In the genomic region with DNA sequence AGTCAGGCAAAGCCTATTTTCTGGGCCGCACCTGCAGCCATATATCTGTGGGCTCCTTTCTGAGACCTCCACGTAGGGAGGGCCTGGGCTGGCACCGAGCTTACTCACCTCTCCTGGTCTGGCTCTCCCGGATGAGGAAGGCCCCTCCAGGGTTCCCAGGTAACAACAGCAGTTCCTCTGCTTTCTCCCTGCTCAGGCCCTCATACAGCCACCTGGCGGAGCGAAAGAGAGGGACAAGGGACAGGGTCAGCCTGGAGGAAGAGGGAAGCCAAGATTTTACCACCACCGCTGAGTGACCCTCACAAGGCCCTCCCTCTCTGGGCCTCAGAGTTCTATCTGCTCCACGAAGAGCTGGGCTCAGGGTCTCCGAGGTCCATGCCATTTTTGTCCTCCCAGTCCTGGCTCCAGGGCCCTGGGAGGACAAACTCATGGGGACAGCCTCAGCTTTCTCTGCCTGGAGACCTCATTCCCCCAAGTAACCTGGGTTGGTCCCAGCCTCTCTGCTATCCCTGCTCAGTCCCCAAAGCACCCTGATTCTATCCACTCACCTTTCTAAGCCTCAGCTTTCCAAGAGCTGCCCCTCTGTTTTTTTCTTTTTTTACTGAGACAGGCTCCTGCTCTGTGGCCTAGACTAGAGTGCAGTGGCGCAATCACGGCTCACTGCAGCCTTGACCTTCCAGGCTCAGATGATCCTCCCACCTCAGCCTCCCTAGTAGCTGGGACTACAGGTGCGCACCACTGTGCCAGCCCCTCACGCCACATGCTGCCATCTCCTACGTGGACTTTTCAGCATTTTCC, we compare ENCODE assay signal across 21 cellular contexts. TPM values are rescaled to one million over a fixed set of nuclear protein-coding genes. Genes with fewer than 3 reads are reported as not detected.
DNase-seq lines count a peak whose midpoint lies in the region; ATAC-seq, FAIRE-seq and TF ChIP-seq lines count a peak whose summit lies in the region.
"Had no signal": no experiment of that assay in that cellular context is flagged by ENCODE, and none has a peak within 500 bp of the region (broad histone marks: within the 10 kb centered on the region; RNA-seq: fewer than 3 reads in every experiment).

No MANE protein-coding gene starts in this region.

- H3K27me3 Mint-ChIP-seq in naive thymus-derived CD4-positive, alpha-beta T cell: no peaks in the 10 kb centered on the region
- H3K27me3 Mint-ChIP-seq in glutamatergic neuron (ENCODE audit: unreplicated experiment): peaks cover 2% of the 10 kb centered on the region

- peak overlapping the region; percentile 55 to 98 (median 94) for H3K27ac Mint-ChIP-seq in naive thymus-derived CD4-positive, alpha-beta T cell
- no peak overlapping the region for H3K27ac Mint-ChIP-seq in glutamatergic neuron (ENCODE audit: unreplicated experiment)

- TF ChIP-seq POLR2A in NB4 (IDR thresholded peaks at IDR 0.05; ENCODE audit: extremely low read depth, insufficient read length) (no peak), K562 (conservative IDR thresholded peaks at IDR 0.05) (no peak)

- no peaks in the 10 kb centered on the region; a peak in 1 of 5 replicates for H3K27me3 ChIP-seq in K562 (ENCODE audit: control insufficient read depth in 2 of 2, insufficient read depth in 2 of 2, low read length in 2 of 2)
- H3K27me3 ChIP-seq in naive thymus-derived CD4-positive, alpha-beta T cell (ENCODE audit: control insufficient read depth in 2 of 2, insufficient read depth in 2 of 2, low read length in 2 of 2): no peaks in the 10 kb centered on the region
- H3K27me3 ChIP-seq: adrenal gland had no signal

- FAIRE-seq in K562 (lab: Jason Lieb, UNC): peak; percentile 72
- no peak for FAIRE-seq in urothelium cell line (lab: Jason Lieb, UNC)
- FAIRE-seq: GM12878 had no signal

- no TSS peak for BruUV-seq in K562 (replicated peaks; lab: Mats Ljungman, UMichigan)

- peaks cover 23 to 53% (median 44%) of the 10 kb centered on the region in 7 donors for H3K4me1 Mint-ChIP-seq in naive thymus-derived CD4-positive, alpha-beta T cell
- H3K4me1 Mint-ChIP-seq in glutamatergic neuron (ENCODE audit: low read depth, unreplicated experiment): no peaks in the 10 kb centered on the region

- H3K36me3 Mint-ChIP-seq in naive thymus-derived CD4-positive, alpha-beta T cell: peaks cover 10 to 53% (median 29%) of the 10 kb centered on the region in 5 donors
- no peaks in the 10 kb centered on the region for H3K36me3 Mint-ChIP-seq in glutamatergic neuron (ENCODE audit: unreplicated experiment)

- peak overlapping the region in 1 of 2 experiments; percentile 56; a peak in 1 of 4 replicates for H3K9ac ChIP-seq in K562 (ENCODE audit: insufficient read depth in 1 of 2, low read depth in 2 of 2, low read length in 2 of 2)

- H3K4me1 ChIP-seq in K562 (replicated peaks in 1 of 2; ENCODE audit: control insufficient read depth in 2 of 2, insufficient read depth in 2 of 2, low read length in 2 of 2): peaks cover 0 to 3% of the 10 kb centered on the region in 2 experiments; a peak in 1 of 5 replicates
- H3K4me1 ChIP-seq in naive thymus-derived CD4-positive, alpha-beta T cell (ENCODE audit: control insufficient read depth in 2 of 2, insufficient read depth in 2 of 2, low read length in 2 of 2): peaks cover 23 to 30% of the 10 kb centered on the region in 2 donors
- H3K4me1 ChIP-seq: adrenal gland, psoas muscle had no signal

- H3K9me1 ChIP-seq in K562 (ENCODE audit: control insufficient read depth, insufficient read depth, low read length): no peaks in the 10 kb centered on the region

- DNase-seq in DMS53 (lab: John Stamatoyannopoulos, UW) (peak; percentile 43), DMS53 treated with DMSO at 0.1 percent for 48 hours (lab: John Stamatoyannopoulos, UW; ENCODE audit: unreplicated experiment) (no peak), NB4 (ENCODE audit: low read depth) (peak; percentile 46), K562 (ENCODE audit: extremely low read depth in 1 of 4, low spot score in 3 of 4) (peak; percentile 29 to 46 (median 34)), NCI-H1694 (lab: John Stamatoyannopoulos, UW) (no peak), urothelium cell line (ENCODE audit: low spot score) (no peak), glutamatergic neuron (no peak)
- no peak for DNase-seq in naive thymus-derived CD4-positive, alpha-beta T cell
- DNase-seq: activated CD8-positive, alpha-beta memory T cell treated with anti-CD3 and anti-CD28 coated beads, Interleukin-2, amount 50 U/mL, for 4 hours; adrenal gland; left cardiac atrium; NCI-H1694 treated with DMSO at 0.1 percent for 48 hours; NCI-H446 treated with DMSO at 0.1 percent for 48 hours; psoas muscle had no signal

- peak; percentile 87 for ATAC-seq in K562
- ATAC-seq in naive thymus-derived CD4-positive, alpha-beta T cell: no peak
- ATAC-seq: GM12878, left cardiac atrium, psoas muscle had no signal

- intact Hi-C loops in K562 (cut with micrococcal nuclease): no loop called here
- intact Hi-C loops in naive thymus-derived CD4-positive, alpha-beta T cell (cut with micrococcal nuclease): no loop called here

- H3K4me2 ChIP-seq in K562 (ENCODE audit: insufficient read depth, low read length): no peak overlapping the region

- H3K27ac ChIP-seq in K562 (ENCODE audit: extremely low read depth, low read depth, low read length): no peak overlapping the region
- no peak overlapping the region for H3K27ac ChIP-seq in naive thymus-derived CD4-positive, alpha-beta T cell (ENCODE audit: low read depth, low read length)
- H3K27ac ChIP-seq: 22Rv1, adrenal gland, C4-2B, psoas muscle had no signal

- in situ Hi-C loops in K562 (cut with MboI): no loop called here

- TF ChIP-seq EP300 in K562 (IDR thresholded peaks at IDR 0.05; ENCODE audit: low read length): no peak

- no peaks in the 10 kb centered on the region for H3K9me3 ChIP-seq in K562 (replicated peaks; ENCODE audit: control insufficient read depth, insufficient read depth, low read depth, low read length)
- H3K9me3 ChIP-seq in naive thymus-derived CD4-positive, alpha-beta T cell (ENCODE audit: control insufficient read depth in 2 of 3, low read length in 3 of 3): no peaks in the 10 kb centered on the region
- H3K9me3 ChIP-seq: adrenal gland, psoas muscle had no signal

- H3K79me2 ChIP-seq in K562 (ENCODE audit: control insufficient read depth, insufficient read depth, low read length): no peaks in the 10 kb centered on the region

- peak in 1 of 2 experiments; percentile 53; a peak in 2 of 4 replicates for TF ChIP-seq RAD21 in K562 (CRISPR knock-in tag; conservative IDR thresholded peaks at IDR 0.05 in 1 of 2, IDR thresholded peaks at IDR 0.05 in 1 of 2)

- CTCF ChIA-PET in K562 (lab: Yijun Ruan, JAX; ENCODE audit: low intra/inter-chr PET ratio): no interaction called here
- CTCF ChIA-PET in naive thymus-derived CD4-positive, alpha-beta T cell (lab: Charles Lee): interaction anchor here (0.9 to 1.4 kb wide), 2 partner anchors 8 to 13 kb away, joined by 4 to 6 read pairs; a partner anchor contains a TSS

- H3K36me3 ChIP-seq in K562 (ENCODE audit: control insufficient read depth, insufficient read depth, low read length): no peaks in the 10 kb centered on the region
- peaks cover 4 to 75% (median 11%) of the 10 kb centered on the region in 3 experiments for H3K36me3 ChIP-seq in naive thymus-derived CD4-positive, alpha-beta T cell (ENCODE audit: control insufficient read depth in 2 of 3, insufficient read depth in 3 of 3, low read length in 3 of 3)
- H3K36me3 ChIP-seq: adrenal gland had no signal

- H4K20me1 ChIP-seq in K562 (replicated peaks; ENCODE audit: control insufficient read depth, insufficient read depth, low read length): no peaks in the 10 kb centered on the region

- no peaks in the 10 kb centered on the region for H3K9me3 Mint-ChIP-seq in naive thymus-derived CD4-positive, alpha-beta T cell
- H3K9me3 Mint-ChIP-seq in glutamatergic neuron (ENCODE audit: unreplicated experiment): no peaks in the 10 kb centered on the region

- H2AFZ ChIP-seq in K562 (ENCODE audit: low read depth, low read length): 0 out of 2 replicates have a peak overlapping the region, but pooled peaks have one; percentile 33

- 30% methylated on average over 11 of the region's 14 CpGs for WGBS in K562 (ENCODE audit: insufficient coverage, low coverage, missing lambda C conversion rate)

- no peak overlapping the region for H3K4me3 ChIP-seq in NB4 (ENCODE audit: low read depth, low read length)
- H3K4me3 ChIP-seq in K562: no peak overlapping the region
- H3K4me3 ChIP-seq in naive thymus-derived CD4-positive, alpha-beta T cell (ENCODE audit: low read length): no peak overlapping the region
- H3K4me3 ChIP-seq: adrenal gland, GM12878, psoas muscle had no signal

- TF ChIP-seq CTCF in NB4 (IDR thresholded peaks at IDR 0.05; ENCODE audit: low read depth, low read length) (no peak), K562 (IDR thresholded peaks at IDR 0.05 in 2 of 3, conservative IDR thresholded peaks at IDR 0.05 in 1 of 3; ENCODE audit: insufficient read depth in 2 of 3, low read depth in 1 of 3, low read length in 3 of 3) (peak; percentile 43 to 62 (median 45); a peak in 4 of 6 replicates), glutamatergic neuron (IDR thresholded peaks at IDR 0.05; ENCODE audit: partially characterized antibody, unreplicated experiment) (no peak)

- no peak overlapping the region for H3K4me3 Mint-ChIP-seq in naive thymus-derived CD4-positive, alpha-beta T cell
- H3K4me3 Mint-ChIP-seq in glutamatergic neuron (ENCODE audit: unreplicated experiment): no peak overlapping the region

- POLR2A ChIA-PET in K562 (lab: Yijun Ruan, JAX): interaction anchor here (0.6 to 1.3 kb wide), 4 partner anchors 9 to 862 kb away, joined by 3 to 5 read pairs (median 4); no protein-coding TSS in a partner anchor
- POLR2A ChIA-PET in naive thymus-derived CD4-positive, alpha-beta T cell (lab: Charles Lee): interaction anchor here (6.7 kb wide), 1 partner anchor 11 kb away, joined by 74 read pairs; a partner anchor contains a TSS

RNA-seq across cellular contexts. Expression of a gene that starts 13.3 kb away (rescaled TPM):
- total RNA-seq in K562 (2011; cell fraction: chromatin; rRNA removed; ENCODE audit: low replicate concordance): 0.21 TPM in 1 of 2 replicates, not detected in the other
- not detected in 2 replicates for total RNA-seq in K562 (2011; cell fraction: nucleolus; rRNA removed)
- not detected in 2 replicates for total RNA-seq in K562 (2011; cell fraction: nucleoplasm; rRNA removed)
- total RNA-seq in K562 (2014; rRNA removed): not detected in 2 replicates
- total RNA-seq in K562 (2014; rRNA removed; fragmentation: Illumina TruSeq; extraction: Trizol): not detected in 2 replicates
- total RNA-seq in K562 (2015; rRNA removed; fragmentation: Illumina TruSeq; extraction: Trizol): 0.07 and 0.08 TPM in 2 replicates
- total RNA-seq in K562 (2021): 0.07 and 0.13 TPM in 2 replicates
- not detected in 2 replicates for polyA plus RNA-seq in K562 (2011; rRNA removed)
- polyA plus RNA-seq in K562 (2011; cell fraction: cytosol; rRNA removed): 0.03 and 0.06 TPM in 2 replicates
- 0.04 TPM in 1 of 2 replicates, not detected in the other for polyA plus RNA-seq in K562 (2011; cell fraction: nucleus; rRNA removed)
- polyA plus RNA-seq in K562 (2012): 0.08 and 0.09 TPM in 2 replicates
- 0.07 TPM in 1 of 2 replicates, not detected in the other for polyA plus RNA-seq in K562 (2014; fragmentation: Illumina TruSeq; extraction: Trizol)
- not detected for polyA plus RNA-seq in K562 (2014; fragmentation: Nextera tagmentation; extraction: Ambion mirVana)
- polyA plus RNA-seq in K562 (2014; rRNA removed): not detected in 2 replicates
- 0.06 TPM in 1 of 2 replicates, not detected in the other for polyA minus RNA-seq in K562 (2011; rRNA and poly(A)+ RNA removed)
- not detected in 2 replicates for polyA minus RNA-seq in K562 (2011; cell fraction: cytosol; rRNA and poly(A)+ RNA removed)
- polyA minus RNA-seq in K562 (2011; cell fraction: nucleus; rRNA and poly(A)+ RNA removed): not detected in 2 replicates
- 10 to 100 TPM; 28.3 to 80.7 (median 29.7) TPM for total RNA-seq in naive thymus-derived CD4-positive, alpha-beta T cell
- polyA plus RNA-seq in naive thymus-derived CD4-positive, alpha-beta T cell: 10 to 100 TPM; 11.0 to 13.7 TPM
- total RNA-seq in glutamatergic neuron (ENCODE audit: unreplicated experiment): not detected
- total RNA-seq: chondrocyte, epithelial cell of proximal tubule, LHCN-M2, SK-MEL-5 had no signal

RNA-seq across cellular contexts. Expression of a gene that starts 27.1 kb away (rescaled TPM):
- 57.8 and 77.5 TPM in 2 replicates for total RNA-seq in K562 (2011; cell fraction: chromatin; rRNA removed; ENCODE audit: low replicate concordance)
- 69.7 and 82.4 TPM in 2 replicates for total RNA-seq in K562 (2011; cell fraction: nucleolus; rRNA removed)
- total RNA-seq in K562 (2011; cell fraction: nucleoplasm; rRNA removed): 92.3 and 125 TPM in 2 replicates
- 135 and 141 TPM in 2 replicates for total RNA-seq in K562 (2014; rRNA removed)
- total RNA-seq in K562 (2014; rRNA removed; fragmentation: Illumina TruSeq; extraction: Trizol): 151 and 169 TPM in 2 replicates
- 112 and 119 TPM in 2 replicates for total RNA-seq in K562 (2015; rRNA removed; fragmentation: Illumina TruSeq; extraction: Trizol)
- 134 and 144 TPM in 2 replicates for total RNA-seq in K562 (2021)
- polyA plus RNA-seq in K562 (2011; rRNA removed): 155 and 198 TPM in 2 replicates
- polyA plus RNA-seq in K562 (2011; cell fraction: cytosol; rRNA removed): 141 and 162 TPM in 2 replicates
- polyA plus RNA-seq in K562 (2011; cell fraction: nucleus; rRNA removed): 76.1 and 88.4 TPM in 2 replicates
- polyA plus RNA-seq in K562 (2012): 131 and 132 TPM in 2 replicates
- 103 and 118 TPM in 2 replicates for polyA plus RNA-seq in K562 (2014; fragmentation: Illumina TruSeq; extraction: Trizol)
- 10 to 100 TPM; 26.5 to 41.9 TPM for polyA plus RNA-seq in K562 (2014; fragmentation: Nextera tagmentation; extraction: Ambion mirVana)
- polyA plus RNA-seq in K562 (2014; rRNA removed): 160 and 170 TPM in 2 replicates
- 74.3 and 86.9 TPM in 2 replicates for polyA minus RNA-seq in K562 (2011; rRNA and poly(A)+ RNA removed)
- polyA minus RNA-seq in K562 (2011; cell fraction: cytosol; rRNA and poly(A)+ RNA removed): 42.4 and 44.9 TPM in 2 replicates
- polyA minus RNA-seq in K562 (2011; cell fraction: nucleus; rRNA and poly(A)+ RNA removed): 10.0 and 15.3 TPM in 2 replicates
- total RNA-seq in naive thymus-derived CD4-positive, alpha-beta T cell: 100 to 1,000 TPM in 1 of 5 experiments, 10 to 100 TPM in 4; 47.9 to 100 (median 53.1) TPM
- 100 to 1,000 TPM; 104 to 153 TPM for polyA plus RNA-seq in naive thymus-derived CD4-positive, alpha-beta T cell
- total RNA-seq in glutamatergic neuron (ENCODE audit: unreplicated experiment): 48.9 TPM

RNA-seq across cellular contexts. Expression of a gene that starts 59.3 kb away (rescaled TPM):
- 16.8 and 24.0 TPM in 2 replicates for total RNA-seq in K562 (2011; cell fraction: chromatin; rRNA removed; ENCODE audit: low replicate concordance)
- 16.2 and 17.7 TPM in 2 replicates for total RNA-seq in K562 (2011; cell fraction: nucleolus; rRNA removed)
- 17.2 and 17.8 TPM in 2 replicates for total RNA-seq in K562 (2011; cell fraction: nucleoplasm; rRNA removed)
- 12.9 and 17.1 TPM in 2 replicates for total RNA-seq in K562 (2014; rRNA removed)
- total RNA-seq in K562 (2014; rRNA removed; fragmentation: Illumina TruSeq; extraction: Trizol): 13.1 and 13.4 TPM in 2 replicates
- 13.6 and 14.5 TPM in 2 replicates for total RNA-seq in K562 (2015; rRNA removed; fragmentation: Illumina TruSeq; extraction: Trizol)
- total RNA-seq in K562 (2021): 22.5 and 27.8 TPM in 2 replicates
- 15.5 and 17.5 TPM in 2 replicates for polyA plus RNA-seq in K562 (2011; rRNA removed)
- 18.5 and 31.2 TPM in 2 replicates for polyA plus RNA-seq in K562 (2011; cell fraction: cytosol; rRNA removed)
- 8.7 and 10.9 TPM in 2 replicates for polyA plus RNA-seq in K562 (2011; cell fraction: nucleus; rRNA removed)
- 7.4 and 8.6 TPM in 2 replicates for polyA plus RNA-seq in K562 (2012)
- 19.5 and 23.7 TPM in 2 replicates for polyA plus RNA-seq in K562 (2014; fragmentation: Illumina TruSeq; extraction: Trizol)
- 10 to 100 TPM in 1 of 2 experiments, 1 to 10 TPM in 1; 6.8 to 15.7 TPM for polyA plus RNA-seq in K562 (2014; fragmentation: Nextera tagmentation; extraction: Ambion mirVana)
- polyA plus RNA-seq in K562 (2014; rRNA removed): 18.4 and 20.7 TPM in 2 replicates
- 12.1 and 14.6 TPM in 2 replicates for polyA minus RNA-seq in K562 (2011; rRNA and poly(A)+ RNA removed)
- polyA minus RNA-seq in K562 (2011; cell fraction: cytosol; rRNA and poly(A)+ RNA removed): 11.8 and 12.9 TPM in 2 replicates
- polyA minus RNA-seq in K562 (2011; cell fraction: nucleus; rRNA and poly(A)+ RNA removed): 3.2 and 5.0 TPM in 2 replicates
- 10 to 100 TPM; 35.6 to 44.3 (median 40.7) TPM for total RNA-seq in naive thymus-derived CD4-positive, alpha-beta T cell
- polyA plus RNA-seq in naive thymus-derived CD4-positive, alpha-beta T cell: 10 to 100 TPM; 32.1 to 37.7 TPM
- total RNA-seq in glutamatergic neuron (ENCODE audit: unreplicated experiment): 10.1 TPM

Comparison
In these comparisons a context has a peak if more than half of its experiments do, and no peak if none do; other contexts are left out.
1. DNase-seq: peak in DMS53 (single experiment), NB4 (single experiment) and K562 (4 of 4); none in DMS53 treated with DMSO at 0.1 percent for 48 hours (single experiment), naive thymus-derived CD4-positive, alpha-beta T cell (0 of 9), NCI-H1694 (single experiment), urothelium cell line (single experiment) and glutamatergic neuron (single experiment).
2. CTCF ChIP-seq: peak in K562 (3 of 3); none in NB4 (single experiment) and glutamatergic neuron (single experiment).
3. RNA of a gene that starts 13.3 kb away (total RNA-seq): 28.3 to 80.7 TPM in naive thymus-derived CD4-positive, alpha-beta T cell; not detected in glutamatergic neuron (single experiment) and 0.07 to 0.21 TPM in K562; every median in the first group is over 10 times any median in the second.